Comparison of ENCODE assay signal across 25 cellular contexts in genomic region chr7:129538790-129539189, GRCh38. TPM values are rescaled to one million over a fixed set of nuclear protein-coding genes. Genes with fewer than 3 reads are reported as not detected.
"Had no signal": no experiment of that assay in that cellular context is flagged by ENCODE, and none has a peak within 500 bp of the region (broad histone marks: within the 10 kb centered on the region; RNA-seq: fewer than 3 reads in every experiment).

No MANE protein-coding gene starts in this region.

- ATAC-seq: Panc1 had no signal

- H3K4me3 ChIP-seq: SJCRH30, SK-N-MC had no signal

- H3K9me3 ChIP-seq: SJCRH30 had no signal

- H3K4me3 Mint-ChIP-seq: activated CD4-positive, alpha-beta memory T cell treated with anti-CD3 and anti-CD28 coated beads, Interleukin-2, amount 10 ng/mL, durations not matched to agents 7 days and 5 days; activated naive CD4-positive, alpha-beta T cell treated with anti-CD3 and anti-CD28 coated beads, Interleukin-2, amount 50 U/mL, for 24 hours had no signal

- H3K36me3 ChIP-seq: brain microvascular endothelial cell, SJCRH30, WERI-Rb-1 had no signal

- H3K27ac ChIP-seq: brain microvascular endothelial cell, KMS-11, SJCRH30, SK-N-MC, WERI-Rb-1 had no signal

- H3K27me3 ChIP-seq: brain microvascular endothelial cell had no signal

- H3K9ac ChIP-seq: KMS-11 had no signal

- DNase-seq: activated CD4-positive, alpha-beta memory T cell treated with anti-CD3 and anti-CD28 coated beads, Interleukin-2, amount 10 ng/mL, durations not matched to agents 7 days and 5 days; activated CD4-positive, alpha-beta T cell treated with anti-CD3 and anti-CD28 coated beads for 1 hour; activated CD4-positive, alpha-beta T cell treated with anti-CD3 and anti-CD28 coated beads for 48 hours; activated CD4-positive, CD25-positive, alpha-beta regulatory T cell; activated CD8-positive, alpha-beta memory T cell treated with anti-CD3 and anti-CD28 coated beads, Interleukin-2, amount 50 U/mL, for 48 hours; activated effector memory CD4-positive, alpha-beta T cell treated with anti-CD3 and anti-CD28 coated beads, Interleukin-2, amount 50 U/mL, for 16 hours; activated naive CD4-positive, alpha-beta T cell; activated T-cell treated with anti-CD3 and anti-CD28 coated beads, Interleukin-2, amount 50 U/mL, for 48 hours; aorta; brain microvascular endothelial cell; central memory CD4-positive, alpha-beta T cell; NCI-H1105; NCI-H1417 treated with DMSO at 0.1 percent for 48 hours; NCI-H1930; NCI-H2081 treated with DMSO at 0.1 percent for 48 hours; NCI-H226; NCI-H524 treated with DMSO at 0.1 percent for 48 hours; SHP77; SJCRH30; T1000; WERI-Rb-1 had no signal

- H3K4me1 ChIP-seq: SJCRH30 had no signal

- H3K9me3 Mint-ChIP-seq: activated CD4-positive, alpha-beta memory T cell treated with anti-CD3 and anti-CD28 coated beads, Interleukin-2, amount 10 ng/mL, durations not matched to agents 7 days and 5 days; activated naive CD4-positive, alpha-beta T cell treated with anti-CD3 and anti-CD28 coated beads, Interleukin-2, amount 50 U/mL, for 24 hours had no signal

- H3K27ac Mint-ChIP-seq: activated CD4-positive, alpha-beta memory T cell treated with anti-CD3 and anti-CD28 coated beads, Interleukin-2, amount 10 ng/mL, durations not matched to agents 7 days and 5 days; activated naive CD4-positive, alpha-beta T cell treated with anti-CD3 and anti-CD28 coated beads, Interleukin-2, amount 50 U/mL, for 24 hours had no signal

- H3K36me3 Mint-ChIP-seq: activated naive CD4-positive, alpha-beta T cell treated with anti-CD3 and anti-CD28 coated beads, Interleukin-2, amount 50 U/mL, for 24 hours had no signal

- H3K27me3 Mint-ChIP-seq: activated naive CD4-positive, alpha-beta T cell treated with anti-CD3 and anti-CD28 coated beads, Interleukin-2, amount 50 U/mL, for 24 hours had no signal

RNA-seq across cellular contexts. Expression of gene SMKR1, which starts 36.5 kb away (rescaled TPM):
- total RNA-seq: aorta, SJCRH30 had no signal
